Comparison of ENCODE assay signal across 21 cellular contexts in genomic region chr9:69453746-69454145, GRCh38.
"Had no signal": no experiment of that assay in that cellular context is flagged by ENCODE, and none has a peak within 500 bp of the region (broad histone marks: within the 10 kb centered on the region; RNA-seq: fewer than 3 reads in every experiment).

No MANE protein-coding gene starts in this region.

- H3K27me3 ChIP-seq: brain microvascular endothelial cell had no signal

- DNase-seq: activated CD4-positive, alpha-beta T cell treated with anti-CD3 and anti-CD28 coated beads for 1 hour; activated CD4-positive, alpha-beta T cell treated with anti-CD3 and anti-CD28 coated beads for 4 hours; activated CD4-positive, alpha-beta T cell treated with anti-CD3 and anti-CD28 coated beads, Interleukin-2, amount 50 U/mL, for 1 hour; activated CD4-positive, alpha-beta T cell treated with anti-CD3 and anti-CD28 coated beads, Interleukin-2, amount 50 U/mL, for 48 hours; activated CD4-positive, CD25-positive, alpha-beta regulatory T cell; activated CD8-positive, alpha-beta memory T cell treated with anti-CD3 and anti-CD28 coated beads for 24 hours; activated CD8-positive, alpha-beta T cell treated with anti-CD3 and anti-CD28 coated beads for 36 hours; activated effector memory CD4-positive, alpha-beta T cell treated with Interleukin-2 at 50 U/mL for 16 hours; activated gamma-delta T cell treated with Interleukin-2 at 50 U/mL for 16 hours; activated naive CD4-positive, alpha-beta T cell treated with anti-CD3 and anti-CD28 coated beads, Interleukin-2, amount 50 U/mL, for 16 hours; activated naive CD4-positive, alpha-beta T cell treated with Interleukin-2 at 50 U/mL for 16 hours; activated T-cell treated with anti-CD3 and anti-CD28 coated beads, Interleukin-2, amount 50 U/mL, for 4 hours; amniotic stem cell; anterior cingulate cortex; brain microvascular endothelial cell; effector CD4-positive, alpha-beta T cell; effector memory CD8-positive, alpha-beta T cell; foreskin fibroblast; T-helper 2 cell had no signal

- H3K4me3 Mint-ChIP-seq: activated CD8-positive, alpha-beta T cell treated with anti-CD3 and anti-CD28 coated beads for 36 hours; activated naive CD8-positive, alpha-beta T cell; activated T-cell treated with anti-CD3 and anti-CD28 coated beads, Interleukin-2, amount 50 U/mL, for 4 hours; activated T-helper 17 cell treated with anti-CD3 and anti-CD28 coated beads, Interleukin-2, amount 50 U/mL, for 72 hours; effector memory CD8-positive, alpha-beta T cell had no signal

- H3K36me3 Mint-ChIP-seq: activated naive CD8-positive, alpha-beta T cell had no signal

- H3K27ac Mint-ChIP-seq: activated CD8-positive, alpha-beta T cell treated with anti-CD3 and anti-CD28 coated beads for 36 hours; activated naive CD8-positive, alpha-beta T cell; activated T-helper 17 cell treated with anti-CD3 and anti-CD28 coated beads, Interleukin-2, amount 50 U/mL, for 72 hours; effector memory CD8-positive, alpha-beta T cell had no signal

- H3K27me3 Mint-ChIP-seq: activated CD8-positive, alpha-beta T cell treated with anti-CD3 and anti-CD28 coated beads for 36 hours; activated naive CD8-positive, alpha-beta T cell; activated T-helper 17 cell treated with anti-CD3 and anti-CD28 coated beads, Interleukin-2, amount 50 U/mL, for 72 hours had no signal

- H3K27ac ChIP-seq: brain microvascular endothelial cell had no signal

- H3K36me3 ChIP-seq: brain microvascular endothelial cell had no signal

- H3K9me3 Mint-ChIP-seq: activated CD8-positive, alpha-beta T cell treated with anti-CD3 and anti-CD28 coated beads for 36 hours; activated T-cell treated with anti-CD3 and anti-CD28 coated beads, Interleukin-2, amount 50 U/mL, for 4 hours; activated T-helper 17 cell treated with anti-CD3 and anti-CD28 coated beads, Interleukin-2, amount 50 U/mL, for 72 hours; effector memory CD8-positive, alpha-beta T cell had no signal
